In the genomic region with DNA sequence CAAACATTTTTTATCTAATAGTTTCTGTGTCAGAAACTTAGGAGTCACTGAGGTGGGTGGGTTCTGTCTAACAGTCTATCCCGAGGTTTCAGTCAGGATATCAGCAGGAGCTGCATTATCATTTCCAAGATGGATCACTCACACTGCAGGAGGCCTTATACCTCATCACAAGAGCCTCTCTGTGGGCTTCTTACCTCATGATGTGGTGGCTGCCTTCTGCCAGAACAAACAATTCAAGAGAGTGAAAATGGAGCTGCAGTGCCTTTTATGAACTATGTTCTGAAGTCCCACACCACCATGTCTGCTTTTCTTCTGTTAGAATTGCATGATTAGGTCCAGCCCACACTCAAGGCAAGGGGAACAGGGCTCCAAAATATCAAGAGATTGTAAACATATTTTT, we compare ENCODE assay signal across 14 cellular contexts. TPM values are rescaled to one million over a fixed set of nuclear protein-coding genes. Genes with fewer than 3 reads are reported as not detected.
DNase-seq lines count a peak whose midpoint lies in the region; ATAC-seq and TF ChIP-seq lines count a peak whose summit lies in the region.
"Had no signal": no experiment of that assay in that cellular context is flagged by ENCODE, and none has a peak within 500 bp of the region (broad histone marks: within the 10 kb centered on the region; RNA-seq: fewer than 3 reads in every experiment).

No MANE protein-coding gene starts in this region.

- no peak overlapping the region for H4K8ac ChIP-seq in mesendoderm (ENCODE audit: low read depth, low read length)

- DNase-seq in Caki2 (ENCODE audit: low read depth), result peak; percentile 6
- peak; percentile 92 for DNase-seq in astrocyte of the hippocampus (ENCODE audit: low read depth, low spot score)
- DNase-seq in mesendoderm, result peak; percentile 79
- no peak for DNase-seq in stimulated activated CD4-positive, alpha-beta T cell treated with anti-CD3 and anti-CD28 coated beads, Interleukin-2, amount 100 ng/mL, for 48 hours
- DNase-seq in islet precursor cell, result no peak
- no peak for DNase-seq in tibial artery
- DNase-seq: gastrocnemius medialis, NCI-H1105 treated with DMSO at 0.1 percent for 48 hours, retina, trophoblast cell had no signal

- ATAC-seq in HG02798 (IDR thresholded peaks at IDR 0.05; ENCODE audit: poor library complexity, unreplicated experiment), result no peak
- ATAC-seq: gastrocnemius medialis had no signal

- H2AK5ac ChIP-seq in mesendoderm (ENCODE audit: low read length), result no peak overlapping the region

- H3K4me2 ChIP-seq in mesendoderm (ENCODE audit: low read length), result no peak overlapping the region

- in situ Hi-C loops in Caki2 (cut with HindIII; ENCODE audit: low pct_unique_long_range_greater_than_20kb, low sequenced_read_pairs), result no loop called here

- no peak overlapping the region for H3K23ac ChIP-seq in mesendoderm (ENCODE audit: low read length)

- no peak overlapping the region for H3K18ac ChIP-seq in mesendoderm (ENCODE audit: low read length)

- H3K27me3 ChIP-seq in HUES64 (ENCODE audit: insufficient read depth, low read length) (no peaks in the 10 kb centered on the region), mesendoderm (ENCODE audit: insufficient read depth, low read length, poor library complexity) (no peaks in the 10 kb centered on the region), tibial artery (no peaks in the 10 kb centered on the region)
- H3K27me3 ChIP-seq: gastrocnemius medialis had no signal

- H3K9ac ChIP-seq in HUES64 (ENCODE audit: low read depth, low read length), result no peak overlapping the region
- no peak overlapping the region for H3K9ac ChIP-seq in mesendoderm (ENCODE audit: low read length)

- H4K5ac ChIP-seq in mesendoderm (ENCODE audit: low read length), result no peak overlapping the region

- H3K79me1 ChIP-seq in mesendoderm (ENCODE audit: low read length), result peaks cover 6% of the 10 kb centered on the region

- H3K4me1 ChIP-seq in HUES64 (ENCODE audit: insufficient read depth, low read length) (peaks cover 8% of the 10 kb centered on the region), mesendoderm (ENCODE audit: control insufficient read depth, low read depth, low read length) (peaks cover 4% of the 10 kb centered on the region), tibial artery (peaks cover 0 to 10% (median 0%) of the 10 kb centered on the region in 4 donors)

- H3K56ac ChIP-seq in mesendoderm (ENCODE audit: low read length), result peak overlapping the region; percentile 54

- H3K4ac ChIP-seq in mesendoderm (ENCODE audit: low read depth, low read length), result no peak overlapping the region

- H2BK120ac ChIP-seq in mesendoderm (ENCODE audit: low read depth, low read length), result no peak overlapping the region

- no peak overlapping the region for H2BK5ac ChIP-seq in mesendoderm (ENCODE audit: low read length)

- peak overlapping the region; percentile 54; the same call in 1 of the 2 replicates for H3K27ac ChIP-seq in HUES64 (ENCODE audit: low read depth, low read length)
- H3K27ac ChIP-seq in mesendoderm (ENCODE audit: low read depth, low read length), result no peak overlapping the region
- H3K27ac ChIP-seq in tibial artery, result no peak overlapping the region
- H3K27ac ChIP-seq: HL-60, VCaP had no signal

- 0 out of 2 replicates have a peak, but pooled peaks cover 3% of the 10 kb centered on the region for H3K9me3 ChIP-seq in HUES64 (ENCODE audit: insufficient read depth, low read depth, low read length)
- no peaks in the 10 kb centered on the region for H3K9me3 ChIP-seq in tibial artery
- H3K9me3 ChIP-seq: gastrocnemius medialis had no signal

- 10% methylated on average over 1 of the region's 1 CpG for WGBS in HUES64
- WGBS in mesendoderm (ENCODE audit: extremely low coverage, insufficient coverage, low lambda C conversion rate), result no CpG with 5 or more reads among the region's 1 CpG

- intact Hi-C loops in tibial artery (cut with DNase I; ENCODE audit: low total_unique reads), result no loop called here

- TF ChIP-seq CTCF in tibial artery (IDR thresholded peaks at IDR 0.05), result no peak

- peaks cover 17% of the 10 kb centered on the region for H3K36me3 ChIP-seq in HUES64 (ENCODE audit: insufficient read depth, low read length)
- no peaks in the 10 kb centered on the region for H3K36me3 ChIP-seq in mesendoderm (ENCODE audit: control insufficient read depth, insufficient read depth, low read length)
- no peaks in the 10 kb centered on the region for H3K36me3 ChIP-seq in tibial artery
- H3K36me3 ChIP-seq: gastrocnemius medialis had no signal

- peaks cover 30% of the 10 kb centered on the region for H3K79me2 ChIP-seq in mesendoderm (ENCODE audit: control insufficient read depth, insufficient read depth, low read length)

- H2BK15ac ChIP-seq in mesendoderm (replicated peaks; ENCODE audit: low read depth), result no peak overlapping the region

- no peak overlapping the region for H3K4me3 ChIP-seq in HUES64 (ENCODE audit: low read length)
- no peak overlapping the region for H3K4me3 ChIP-seq in mesendoderm (ENCODE audit: low read length)
- H3K4me3 ChIP-seq in tibial artery, result no peak overlapping the region
- H3K4me3 ChIP-seq: gastrocnemius medialis had no signal

RNA-seq across cellular contexts. Expression of a gene that starts 27.9 kb away (rescaled TPM):
- total RNA-seq in Caki2 (2014; rRNA removed; shearing (Covaris generic); ENCODE audit: low replicate concordance), result 0.98 and 2.4 TPM in 2 replicates
- polyA plus RNA-seq in HUES64 (2013, experiment 1 of 2), result 21.9 TPM
- polyA plus RNA-seq in HUES64 (2013, experiment 2 of 2), result 22.4 TPM
- polyA plus RNA-seq in mesendoderm (2013, experiment 1 of 2), result 18.5 TPM
- polyA plus RNA-seq in mesendoderm (2013, experiment 2 of 2), result 19.7 TPM

Comparison
In these comparisons a context has a peak if more than half of its experiments do, and no peak if none do; other contexts are left out.
1. DNase-seq: peak in Caki2 (single experiment), astrocyte of the hippocampus (single experiment) and mesendoderm (single experiment); none in stimulated activated CD4-positive, alpha-beta T cell treated with anti-CD3 and anti-CD28 coated beads, Interleukin-2, amount 100 ng/mL, for 48 hours (0 of 2), islet precursor cell (single experiment) and tibial artery (0 of 2).